In genomic region chr18:49494660-49495059, GRCh38 we compare ENCODE assay signal across 1 cellular context.
TF ChIP-seq lines count a peak whose summit lies in the region.

No MANE protein-coding gene starts in this region.

TF ChIP-seq in K562, 482 proteins besides CTCF, POLR2A, EP300 and RAD21:
- TF ChIP-seq CUX1 (CRISPR knock-in tag; IDR thresholded peaks at IDR 0.05) (no peak), ZNF23 (CRISPR knock-in tag; IDR thresholded peaks at IDR 0.05) (no peak), PRDM10 (IDR thresholded peaks at IDR 0.05; ENCODE audit: partially characterized antibody) (no peak), RFX7 (CRISPR knock-in tag; IDR thresholded peaks at IDR 0.05) (no peak), MNT (conservative IDR thresholded peaks at IDR 0.05) (no peak), LCOR (CRISPR knock-in tag; IDR thresholded peaks at IDR 0.05) (no peak), ZNF239 (CRISPR knock-in tag; IDR thresholded peaks at IDR 0.05) (no peak), EHMT2 (IDR thresholded peaks at IDR 0.05) (no peak)
